ENCODE assay signal across 1 cellular context in the genomic region with DNA sequence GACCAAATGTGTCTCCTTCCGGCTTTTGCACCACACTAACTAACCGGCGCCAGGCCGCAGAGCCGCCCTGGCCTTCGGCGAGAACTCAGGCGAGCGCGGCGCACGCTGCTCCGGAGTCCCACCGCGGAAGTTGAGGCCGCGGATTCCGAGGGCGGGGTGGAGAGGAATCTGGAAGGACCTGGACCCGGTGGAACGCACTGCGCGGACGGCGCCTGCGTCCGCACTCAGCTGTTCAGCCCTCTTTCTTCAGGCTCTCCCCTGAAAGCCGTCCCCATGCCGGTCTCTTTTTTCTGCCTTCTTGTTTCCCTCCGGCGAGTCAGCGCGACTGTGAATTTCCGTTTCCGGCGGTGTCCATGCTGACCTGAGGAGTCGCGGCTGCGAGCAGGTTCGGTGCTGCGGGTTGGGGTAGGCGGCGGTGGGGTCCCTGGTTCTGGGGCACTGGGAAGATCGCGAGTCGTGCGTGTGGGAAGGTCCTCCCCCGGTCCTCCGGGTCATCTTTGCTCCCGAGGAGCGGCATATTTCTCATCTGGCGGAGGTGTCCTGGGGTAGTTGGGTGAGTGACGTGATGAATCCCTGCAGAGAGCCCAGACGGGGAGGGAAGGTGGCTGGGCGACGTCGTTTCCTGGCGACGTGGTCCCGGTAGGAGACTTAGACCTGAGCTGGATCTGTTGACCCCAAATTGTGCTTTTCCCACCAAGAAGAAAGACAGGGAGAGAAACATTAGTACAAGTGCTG.
A peak's percentile ranks its signal among the peaks of the same experiment; 100 is the strongest.
TF ChIP-seq lines count a peak whose summit lies in the region.

Gene BMS1, plus strand, starts transcription at position 350 of the 735 bp plus-strand sequence. CDS start 1,600 bp downstream, outside the sequence.

TF ChIP-seq in K562, 482 proteins besides CTCF, POLR2A, EP300 and RAD21 (continued from another document and continues in another):
- TF ChIP-seq PBX2 (CRISPR knock-in tag; IDR thresholded peaks at IDR 0.05; ENCODE audit: low read depth): 0 out of 2 replicates have a peak, but pooled peaks have one; percentile 5
- TF ChIP-seq PBX2 (tag; conservative IDR thresholded peaks at IDR 0.05; ENCODE audit: low read depth): peak; percentile 74
- TF ChIP-seq ZNF668 (CRISPR knock-in tag; IDR thresholded peaks at IDR 0.05): no peak
- peak; percentile 95; the same call in 1 of the 2 replicates for TF ChIP-seq THRAP3 (IDR thresholded peaks at IDR 0.05; ENCODE audit: borderline replicate concordance)
- TF ChIP-seq U2AF1 (optimal IDR thresholded peaks at IDR 0.05; ENCODE audit: low read depth, low read length): no peak
- TF ChIP-seq, protein P1, sequence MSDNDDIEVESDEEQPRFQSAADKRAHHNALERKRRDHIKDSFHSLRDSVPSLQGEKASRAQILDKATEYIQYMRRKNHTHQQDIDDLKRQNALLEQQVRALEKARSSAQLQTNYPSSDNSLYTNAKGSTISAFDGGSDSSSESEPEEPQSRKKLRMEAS (CRISPR knock-in tag; IDR thresholded peaks at IDR 0.05): 0 out of 2 replicates have a peak, but pooled peaks have one; percentile 73
- TF ChIP-seq SMAD4 (CRISPR knock-in tag; conservative IDR thresholded peaks at IDR 0.05): peak; percentile 76; the same call in 1 of the 2 replicates
- TF ChIP-seq, protein P2, sequence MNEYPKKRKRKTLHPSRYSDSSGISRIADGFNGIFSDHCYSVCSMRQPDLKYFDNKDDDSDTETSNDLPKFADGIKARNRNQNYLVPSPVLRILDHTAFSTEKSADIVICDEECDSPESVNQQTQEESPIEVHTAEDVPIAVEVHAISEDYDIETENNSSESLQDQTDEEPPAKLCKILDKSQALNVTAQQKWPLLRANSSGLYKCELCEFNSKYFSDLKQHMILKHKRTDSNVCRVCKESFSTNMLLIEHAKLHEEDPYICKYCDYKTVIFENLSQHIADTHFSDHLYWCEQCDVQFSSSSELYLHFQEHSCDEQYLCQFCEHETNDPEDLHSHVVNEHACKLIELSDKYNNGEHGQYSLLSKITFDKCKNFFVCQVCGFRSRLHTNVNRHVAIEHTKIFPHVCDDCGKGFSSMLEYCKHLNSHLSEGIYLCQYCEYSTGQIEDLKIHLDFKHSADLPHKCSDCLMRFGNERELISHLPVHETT (CRISPR knock-in tag; conservative IDR thresholded peaks at IDR 0.05 in 1 of 2, IDR thresholded peaks at IDR 0.05 in 1 of 2): peak in 1 of 2 experiments; percentile 50; a peak in 1 of 4 replicates
- TF ChIP-seq, protein P3, sequence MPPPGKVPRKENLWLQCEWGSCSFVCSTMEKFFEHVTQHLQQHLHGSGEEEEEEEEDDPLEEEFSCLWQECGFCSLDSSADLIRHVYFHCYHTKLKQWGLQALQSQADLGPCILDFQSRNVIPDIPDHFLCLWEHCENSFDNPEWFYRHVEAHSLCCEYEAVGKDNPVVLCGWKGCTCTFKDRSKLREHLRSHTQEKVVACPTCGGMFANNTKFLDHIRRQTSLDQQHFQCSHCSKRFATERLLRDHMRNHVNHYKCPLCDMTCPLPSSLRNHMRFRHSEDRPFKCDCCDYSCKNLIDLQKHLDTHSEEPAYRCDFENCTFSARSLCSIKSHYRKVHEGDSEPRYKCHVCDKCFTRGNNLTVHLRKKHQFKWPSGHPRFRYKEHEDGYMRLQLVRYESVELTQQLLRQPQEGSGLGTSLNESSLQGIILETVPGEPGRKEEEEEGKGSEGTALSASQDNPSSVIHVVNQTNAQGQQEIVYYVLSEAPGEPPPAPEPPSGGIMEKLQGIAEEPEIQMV (tag; conservative IDR thresholded peaks at IDR 0.05; ENCODE audit: low read depth): peak; percentile 99
- TF ChIP-seq SRSF3 (IDR thresholded peaks at IDR 0.05; ENCODE audit: insufficient read depth, low read length): 0 out of 2 replicates have a peak, but pooled peaks have one; percentile 12
- peak; percentile 39; the same call in 1 of the 2 replicates for TF ChIP-seq MAFK (IDR thresholded peaks at IDR 0.05; ENCODE audit: low read length)
- TF ChIP-seq HNRNPK (IDR thresholded peaks at IDR 0.05; ENCODE audit: low read depth, low read length, poor library complexity, severe bottlenecking): no peak
- no peak for TF ChIP-seq CTCFL (IDR thresholded peaks at IDR 0.05; ENCODE audit: borderline replicate concordance, insufficient read depth, low read depth, low read length, poor library complexity, severe bottlenecking)
- TF ChIP-seq, protein P4, sequence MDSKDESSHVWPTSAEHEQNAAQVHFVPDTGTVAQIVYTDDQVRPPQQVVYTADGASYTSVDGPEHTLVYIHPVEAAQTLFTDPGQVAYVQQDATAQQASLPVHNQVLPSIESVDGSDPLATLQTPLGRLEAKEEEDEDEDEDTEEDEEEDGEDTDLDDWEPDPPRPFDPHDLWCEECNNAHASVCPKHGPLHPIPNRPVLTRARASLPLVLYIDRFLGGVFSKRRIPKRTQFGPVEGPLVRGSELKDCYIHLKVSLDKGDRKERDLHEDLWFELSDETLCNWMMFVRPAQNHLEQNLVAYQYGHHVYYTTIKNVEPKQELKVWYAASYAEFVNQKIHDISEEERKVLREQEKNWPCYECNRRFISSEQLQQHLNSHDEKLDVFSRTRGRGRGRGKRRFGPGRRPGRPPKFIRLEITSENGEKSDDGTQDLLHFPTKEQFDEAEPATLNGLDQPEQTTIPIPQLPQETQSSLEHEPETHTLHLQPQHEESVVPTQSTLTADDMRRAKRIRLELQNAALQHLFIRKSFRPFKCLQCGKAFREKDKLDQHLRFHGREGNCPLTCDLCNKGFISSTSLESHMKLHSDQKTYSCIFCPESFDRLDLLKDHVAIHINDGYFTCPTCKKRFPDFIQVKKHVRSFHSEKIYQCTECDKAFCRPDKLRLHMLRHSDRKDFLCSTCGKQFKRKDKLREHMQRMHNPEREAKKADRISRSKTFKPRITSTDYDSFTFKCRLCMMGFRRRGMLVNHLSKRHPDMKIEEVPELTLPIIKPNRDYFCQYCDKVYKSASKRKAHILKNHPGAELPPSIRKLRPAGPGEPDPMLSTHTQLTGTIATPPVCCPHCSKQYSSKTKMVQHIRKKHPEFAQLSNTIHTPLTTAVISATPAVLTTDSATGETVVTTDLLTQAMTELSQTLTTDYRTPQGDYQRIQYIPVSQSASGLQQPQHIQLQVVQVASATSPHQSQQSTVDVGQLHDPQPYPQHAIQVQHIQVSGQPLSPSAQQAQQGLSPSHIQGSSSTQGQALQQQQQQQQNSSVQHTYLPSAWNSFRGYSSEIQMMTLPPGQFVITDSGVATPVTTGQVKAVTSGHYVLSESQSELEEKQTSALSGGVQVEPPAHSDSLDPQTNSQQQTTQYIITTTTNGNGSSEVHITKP (IDR thresholded peaks at IDR 0.05; ENCODE audit: partially characterized antibody): peak; percentile 37
- peak; percentile 97; the same call in 1 of the 2 replicates for TF ChIP-seq CBX1 (IDR thresholded peaks at IDR 0.05; ENCODE audit: low read depth)
- TF ChIP-seq SIX5 (IDR thresholded peaks at IDR 0.05; ENCODE audit: borderline replicate concordance in 1 of 2, insufficient read depth in 1 of 2, low read depth in 1 of 2, low read length in 2 of 2): peak; percentile 76
- peak; percentile 97 for TF ChIP-seq PHB (CRISPR knock-in tag; IDR thresholded peaks at IDR 0.05)
- TF ChIP-seq, protein P5, sequence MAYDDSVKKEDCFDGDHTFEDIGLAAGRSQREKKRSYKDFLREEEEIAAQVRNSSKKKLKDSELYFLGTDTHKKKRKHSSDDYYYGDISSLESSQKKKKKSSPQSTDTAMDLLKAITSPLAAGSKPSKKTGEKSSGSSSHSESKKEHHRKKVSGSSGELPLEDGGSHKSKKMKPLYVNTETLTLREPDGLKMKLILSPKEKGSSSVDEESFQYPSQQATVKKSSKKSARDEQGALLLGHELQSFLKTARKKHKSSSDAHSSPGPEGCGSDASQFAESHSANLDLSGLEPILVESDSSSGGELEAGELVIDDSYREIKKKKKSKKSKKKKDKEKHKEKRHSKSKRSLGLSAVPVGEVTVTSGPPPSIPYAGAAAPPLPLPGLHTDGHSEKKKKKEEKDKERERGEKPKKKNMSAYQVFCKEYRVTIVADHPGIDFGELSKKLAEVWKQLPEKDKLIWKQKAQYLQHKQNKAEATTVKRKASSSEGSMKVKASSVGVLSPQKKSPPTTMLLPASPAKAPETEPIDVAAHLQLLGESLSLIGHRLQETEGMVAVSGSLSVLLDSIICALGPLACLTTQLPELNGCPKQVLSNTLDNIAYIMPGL (CRISPR knock-in tag; IDR thresholded peaks at IDR 0.05): 0 out of 2 replicates have a peak, but pooled peaks have one; percentile 44
- no peak for TF ChIP-seq NR4A1 (CRISPR knock-in tag; IDR thresholded peaks at IDR 0.05)
- TF ChIP-seq NR4A1 (tag; IDR thresholded peaks at IDR 0.05): peak; percentile 82
- TF ChIP-seq TCF7L2 (IDR thresholded peaks at IDR 0.05; ENCODE audit: low read depth, low read length): no peak
- no peak for TF ChIP-seq CHD1 (IDR thresholded peaks at IDR 0.05; ENCODE audit: low read length)
- TF ChIP-seq ZNF121 (CRISPR knock-in tag; conservative IDR thresholded peaks at IDR 0.05): no peak
- TF ChIP-seq ATF6 (CRISPR knock-in tag; IDR thresholded peaks at IDR 0.05): no peak
- peak; percentile 86 for TF ChIP-seq POLR2H (tag; IDR thresholded peaks at IDR 0.05; ENCODE audit: low read depth)
- no peak for TF ChIP-seq PRMT5 (CRISPR knock-in tag; IDR thresholded peaks at IDR 0.05)
- no peak for TF ChIP-seq TSHZ1 (CRISPR knock-in tag; IDR thresholded peaks at IDR 0.05)
- no peak; the same call in 1 of the 2 replicates for TF ChIP-seq ZNF12 (CRISPR knock-in tag; IDR thresholded peaks at IDR 0.05)
- TF ChIP-seq, protein P6, sequence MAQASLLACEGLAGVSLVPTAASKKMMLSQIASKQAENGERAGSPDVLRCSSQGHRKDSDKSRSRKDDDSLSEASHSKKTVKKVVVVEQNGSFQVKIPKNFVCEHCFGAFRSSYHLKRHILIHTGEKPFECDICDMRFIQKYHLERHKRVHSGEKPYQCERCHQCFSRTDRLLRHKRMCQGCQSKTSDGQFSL (CRISPR knock-in tag; IDR thresholded peaks at IDR 0.05): peak; percentile 56; the same call in 1 of the 2 replicates
- TF ChIP-seq, protein P6 (tag; IDR thresholded peaks at IDR 0.05): no peak
- no peak for TF ChIP-seq BRD9 (IDR thresholded peaks at IDR 0.05; ENCODE audit: low read depth, partially characterized antibody)
